8 cellular contexts compared by ENCODE assay signal in the genomic region with DNA sequence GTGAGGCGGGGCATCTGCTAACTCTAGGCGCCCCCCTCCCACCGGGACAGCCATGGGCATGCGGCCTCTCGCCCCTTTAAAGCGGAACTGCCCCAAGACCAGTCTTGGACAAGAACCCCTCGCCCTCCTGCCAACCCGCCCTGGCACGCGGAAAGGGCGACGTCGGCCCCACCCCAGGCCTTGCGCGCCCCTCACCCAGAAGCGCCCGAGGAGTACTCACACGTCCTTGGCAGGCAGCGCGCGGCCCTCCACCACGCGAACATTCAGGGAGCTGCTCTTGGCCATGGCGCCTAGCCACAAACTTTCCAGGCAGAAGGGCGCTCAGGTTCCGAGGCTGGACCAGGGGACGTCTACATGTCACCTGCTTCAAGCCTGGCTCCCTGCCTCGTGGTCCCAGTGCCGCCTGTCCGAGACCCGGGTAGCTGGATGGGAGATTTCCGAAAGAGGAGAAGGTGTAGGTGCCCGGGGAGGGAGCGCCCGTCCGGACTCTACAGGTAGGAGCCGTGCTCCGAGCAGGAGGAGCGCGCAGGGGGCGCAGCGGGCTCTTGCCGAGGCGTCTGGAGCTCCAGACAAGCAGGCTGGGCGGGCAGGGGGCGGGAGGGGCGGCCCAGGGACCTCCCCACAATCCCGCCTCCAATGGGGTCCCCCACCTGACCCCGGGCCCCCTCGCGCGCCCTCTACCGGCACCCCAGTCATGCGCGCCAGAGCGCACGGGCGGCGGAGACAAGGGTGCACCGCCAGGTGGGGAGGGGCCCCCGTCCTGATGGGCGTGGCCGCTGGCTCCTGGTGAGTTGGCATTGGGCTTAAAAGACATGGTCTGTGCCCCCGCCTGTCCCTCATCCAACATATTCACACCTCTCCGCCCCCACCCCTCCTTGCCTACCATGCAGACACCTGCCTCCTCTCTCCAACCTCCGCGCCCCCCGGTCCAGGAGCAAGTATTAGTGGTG. TPM values are rescaled to one million over a fixed set of nuclear protein-coding genes. Genes with fewer than 3 reads are reported as not detected.
A peak's percentile ranks its signal among the peaks of the same experiment; 100 is the strongest.
DNase-seq lines count a peak whose midpoint lies in the region; ATAC-seq lines count a peak whose summit lies in the region.

A gene with protein sequence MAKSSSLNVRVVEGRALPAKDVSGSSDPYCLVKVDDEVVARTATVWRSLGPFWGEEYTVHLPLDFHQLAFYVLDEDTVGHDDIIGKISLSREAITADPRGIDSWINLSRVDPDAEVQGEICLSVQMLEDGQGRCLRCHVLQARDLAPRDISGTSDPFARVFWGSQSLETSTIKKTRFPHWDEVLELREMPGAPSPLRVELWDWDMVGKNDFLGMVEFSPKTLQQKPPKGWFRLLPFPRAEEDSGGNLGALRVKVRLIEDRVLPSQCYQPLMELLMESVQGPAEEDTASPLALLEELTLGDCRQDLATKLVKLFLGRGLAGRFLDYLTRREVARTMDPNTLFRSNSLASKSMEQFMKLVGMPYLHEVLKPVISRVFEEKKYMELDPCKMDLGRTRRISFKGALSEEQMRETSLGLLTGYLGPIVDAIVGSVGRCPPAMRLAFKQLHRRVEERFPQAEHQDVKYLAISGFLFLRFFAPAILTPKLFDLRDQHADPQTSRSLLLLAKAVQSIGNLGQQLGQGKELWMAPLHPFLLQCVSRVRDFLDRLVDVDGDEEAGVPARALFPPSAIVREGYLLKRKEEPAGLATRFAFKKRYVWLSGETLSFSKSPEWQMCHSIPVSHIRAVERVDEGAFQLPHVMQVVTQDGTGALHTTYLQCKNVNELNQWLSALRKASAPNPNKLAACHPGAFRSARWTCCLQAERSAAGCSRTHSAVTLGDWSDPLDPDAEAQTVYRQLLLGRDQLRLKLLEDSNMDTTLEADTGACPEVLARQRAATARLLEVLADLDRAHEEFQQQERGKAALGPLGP (minus strand): TSS at position 584 of the 950 bp plus-strand sequence. CDS start 299 bp downstream, at position 285.

- H3K36me3 Mint-ChIP-seq in T-cell, result no peaks in the 10 kb centered on the region

- CTCF ChIA-PET in T-cell (lab: Charles Lee), result interaction anchor here (0.5 to 2.5 kb wide), 8 partner anchors 9 to 144 kb away, joined by 3 to 9 read pairs (median 4); no protein-coding TSS in a partner anchor

- peak within 1 kb of the TSS in 1 of 2 donors; percentile 46 for H3K27ac Mint-ChIP-seq in T-cell

- H3K9me3 ChIP-seq in HUES64 (ENCODE audit: insufficient read depth, low read depth, low read length), result no peaks in the 10 kb centered on the region

- WGBS in HUES64, result 7% methylated on average over 63 of the region's 68 CpGs

- H3K9me3 Mint-ChIP-seq in T-cell, result no peaks in the 10 kb centered on the region

- peak; percentile 85 to 92 (median 90) for ATAC-seq in T-cell (replicated peaks in 1 of 4)
- peak; percentile 81 for ATAC-seq in left colon

- peak within 1 kb of the TSS; percentile 70 for H3K9ac ChIP-seq in HUES64 (ENCODE audit: low read depth, low read length)

- DNase-seq in COR-L47 (lab: John Stamatoyannopoulos, UW) (peak; percentile 68), T-cell (peak; percentile 30 to 84 (median 68)), left colon (peak; percentile 84 to 89), AG08395 (ENCODE audit: low spot score) (no peak), A172 (ENCODE audit: low spot score) (no peak)
- DNase-seq in activated naive CD8-positive, alpha-beta T cell treated with anti-CD3 and anti-CD28 coated beads, Interleukin-2, amount 50 U/mL, for 16 hours (ENCODE audit: low read depth, low spot score), result peak; percentile 57
- DNase-seq in stimulated activated CD8-positive, alpha-beta memory T cell treated with anti-CD3 and anti-CD28 coated beads, Interleukin-15, amount 100 ng/mL, for 4 hours (ENCODE audit: low read depth in 2 of 2), result peak; percentile 23 to 40

- peaks cover 14 to 19% (median 19%) of the 10 kb centered on the region in 3 donors for H3K4me1 Mint-ChIP-seq in T-cell

- peaks cover 24% of the 10 kb centered on the region for H3K27me3 ChIP-seq in HUES64 (ENCODE audit: insufficient read depth, low read length)

- peaks cover 5% of the 10 kb centered on the region; the same call in 1 of the 2 replicates for H3K4me1 ChIP-seq in HUES64 (ENCODE audit: insufficient read depth, low read length)

- intact Hi-C loops in left colon (cut with DNase I, micrococcal nuclease), result no loop called here

- POLR2A ChIA-PET in T-cell (lab: Charles Lee), result interaction anchor here in 1 of 2 donors (0.5 to 0.9 kb wide), 2 partner anchors 26 to 36 kb away, joined by 3 to 8 read pairs; no protein-coding TSS in a partner anchor

- H3K36me3 ChIP-seq in HUES64 (ENCODE audit: insufficient read depth, low read length), result no peaks in the 10 kb centered on the region

- H3K4me3 Mint-ChIP-seq in T-cell, result peak within 1 kb of the TSS; percentile 66 to 87 (median 74)

- no peak within 1 kb of the TSS for H3K27ac ChIP-seq in HUES64 (ENCODE audit: low read depth, low read length)

- H3K27me3 Mint-ChIP-seq in T-cell, result peaks cover 0 to 9% of the 10 kb centered on the region in 2 donors

- peak within 1 kb of the TSS; percentile 78 for H3K4me3 ChIP-seq in HUES64 (ENCODE audit: low read length)

RNA-seq across cellular contexts. Expression of the gene that starts here (rescaled TPM):
- 1.1 TPM for polyA plus RNA-seq in HUES64 (2013, experiment 1 of 2)
- polyA plus RNA-seq in HUES64 (2013, experiment 2 of 2), result 1.7 TPM
- total RNA-seq in T-cell (1 to 10 TPM in 2 of 5 donors, under 1 TPM in 3; 0.43 to 2.9 (median 0.85) TPM), left colon (10 to 100 TPM in 1 of 2 donors, 1 to 10 TPM in 1; 9.0 to 14.1 TPM)
- not detected in 2 replicates for total RNA-seq in A172 (2014; rRNA removed; shearing (Covaris generic))

Comparison
In these comparisons a context has a peak if more than half of its experiments do, and no peak if none do; other contexts are left out.
1. DNase-seq: peak in COR-L47 (single experiment), T-cell (34 of 34), activated naive CD8-positive, alpha-beta T cell treated with anti-CD3 and anti-CD28 coated beads, Interleukin-2, amount 50 U/mL, for 16 hours (single experiment), left colon (2 of 2) and stimulated activated CD8-positive, alpha-beta memory T cell treated with anti-CD3 and anti-CD28 coated beads, Interleukin-15, amount 100 ng/mL, for 4 hours (2 of 2); none in AG08395 (single experiment) and A172 (single experiment).